Comparison of ENCODE assay signal across 1 cellular context in the genomic region with DNA sequence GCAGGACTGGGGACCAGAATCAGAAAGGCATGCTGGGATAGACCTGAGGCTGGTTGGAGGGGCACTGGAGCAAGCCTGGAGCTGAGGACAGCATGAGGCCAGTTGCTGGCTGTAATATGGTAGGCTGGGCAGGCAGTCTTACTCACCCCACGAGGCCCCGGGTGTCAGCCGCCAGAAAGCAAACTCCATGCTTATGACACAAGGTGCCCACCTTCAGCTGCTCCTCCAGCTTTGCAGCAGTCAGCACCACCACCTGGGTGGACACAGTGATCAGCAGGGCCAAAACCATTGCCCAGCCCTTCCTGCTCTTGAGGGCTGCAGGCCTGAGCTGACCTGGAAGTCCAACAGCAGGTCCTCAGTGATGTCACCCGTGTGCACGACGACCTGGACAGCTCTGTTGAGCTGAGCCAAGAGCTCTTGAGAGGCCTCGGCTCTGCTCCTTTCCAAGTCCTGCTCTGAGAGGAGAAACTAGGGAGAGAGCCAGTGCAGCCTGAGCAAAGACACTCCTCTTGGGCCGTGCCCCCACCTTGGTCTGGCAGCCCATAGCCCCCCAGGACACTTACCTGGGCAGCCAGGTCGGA.
TF ChIP-seq lines count a peak whose summit lies in the region.

No MANE protein-coding gene starts in this region.

TF ChIP-seq in K562, 482 proteins besides CTCF, POLR2A, EP300 and RAD21:
- TF ChIP-seq, protein P1, sequence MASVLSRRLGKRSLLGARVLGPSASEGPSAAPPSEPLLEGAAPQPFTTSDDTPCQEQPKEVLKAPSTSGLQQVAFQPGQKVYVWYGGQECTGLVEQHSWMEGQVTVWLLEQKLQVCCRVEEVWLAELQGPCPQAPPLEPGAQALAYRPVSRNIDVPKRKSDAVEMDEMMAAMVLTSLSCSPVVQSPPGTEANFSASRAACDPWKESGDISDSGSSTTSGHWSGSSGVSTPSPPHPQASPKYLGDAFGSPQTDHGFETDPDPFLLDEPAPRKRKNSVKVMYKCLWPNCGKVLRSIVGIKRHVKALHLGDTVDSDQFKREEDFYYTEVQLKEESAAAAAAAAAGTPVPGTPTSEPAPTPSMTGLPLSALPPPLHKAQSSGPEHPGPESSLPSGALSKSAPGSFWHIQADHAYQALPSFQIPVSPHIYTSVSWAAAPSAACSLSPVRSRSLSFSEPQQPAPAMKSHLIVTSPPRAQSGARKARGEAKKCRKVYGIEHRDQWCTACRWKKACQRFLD (CRISPR knock-in tag; IDR thresholded peaks at IDR 0.05): no peak
- TF ChIP-seq ZNF764 (CRISPR knock-in tag; IDR thresholded peaks at IDR 0.05; ENCODE audit: low read depth) (no peak), RBM25 (IDR thresholded peaks at IDR 0.05; ENCODE audit: low read depth, low read length, severe bottlenecking) (no peak), NFE2L1 (tag; IDR thresholded peaks at IDR 0.05; ENCODE audit: borderline replicate concordance, low read depth) (no peak), ZNF445 (CRISPR knock-in tag; IDR thresholded peaks at IDR 0.05; ENCODE audit: low read depth) (no peak), ARHGAP35 (IDR thresholded peaks at IDR 0.05; ENCODE audit: partially characterized antibody) (no peak), GABPB2 (CRISPR knock-in tag; conservative IDR thresholded peaks at IDR 0.05) (no peak), STAT6 (CRISPR knock-in tag; IDR thresholded peaks at IDR 0.05) (no peak), CREB3L1 (IDR thresholded peaks at IDR 0.05; ENCODE audit: borderline replicate concordance, low read depth) (no peak), ZNF384 (IDR thresholded peaks at IDR 0.05; ENCODE audit: low read depth, low read length) (no peak), ZNF146 (CRISPR knock-in tag; IDR thresholded peaks at IDR 0.05; ENCODE audit: unreplicated experiment) (no peak)
- TF ChIP-seq, protein P2, sequence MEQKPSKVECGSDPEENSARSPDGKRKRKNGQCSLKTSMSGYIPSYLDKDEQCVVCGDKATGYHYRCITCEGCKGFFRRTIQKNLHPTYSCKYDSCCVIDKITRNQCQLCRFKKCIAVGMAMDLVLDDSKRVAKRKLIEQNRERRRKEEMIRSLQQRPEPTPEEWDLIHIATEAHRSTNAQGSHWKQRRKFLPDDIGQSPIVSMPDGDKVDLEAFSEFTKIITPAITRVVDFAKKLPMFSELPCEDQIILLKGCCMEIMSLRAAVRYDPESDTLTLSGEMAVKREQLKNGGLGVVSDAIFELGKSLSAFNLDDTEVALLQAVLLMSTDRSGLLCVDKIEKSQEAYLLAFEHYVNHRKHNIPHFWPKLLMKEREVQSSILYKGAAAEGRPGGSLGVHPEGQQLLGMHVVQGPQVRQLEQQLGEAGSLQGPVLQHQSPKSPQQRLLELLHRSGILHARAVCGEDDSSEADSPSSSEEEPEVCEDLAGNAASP (IDR thresholded peaks at IDR 0.05): no peak
